In genomic region chr3:149086232-149086988, GRCh38 we compare ENCODE assay signal across 1 cellular context.
A peak's percentile ranks its signal among the peaks of the same experiment; 100 is the strongest.
TF ChIP-seq lines count a peak whose summit lies in the region.

Gene HLTF, minus strand, starts transcription at chr3:149086533. Its CDS starts 197 bp downstream, at chr3:149086336.

TF ChIP-seq in HepG2, 621 proteins besides CTCF, POLR2A, EP300 and RAD21 (continued from another document and continues in another):
- TF ChIP-seq ZBTB3 (CRISPR knock-in tag; IDR thresholded peaks at IDR 0.05; ENCODE audit: borderline replicate concordance, low read depth), result 0 out of 2 replicates have a peak, but pooled peaks have one; percentile 71
- peak; percentile 74; the same call in 1 of the 2 replicates for TF ChIP-seq ZNF503 (CRISPR knock-in tag; IDR thresholded peaks at IDR 0.05)
- no peak for TF ChIP-seq SOX6 (IDR thresholded peaks at IDR 0.05)
- TF ChIP-seq SOX6 (CRISPR knock-in tag; IDR thresholded peaks at IDR 0.05), result peak; percentile 46
- no peak for TF ChIP-seq NCOA1 (CRISPR knock-in tag; IDR thresholded peaks at IDR 0.05)
- TF ChIP-seq GTF2F1 (IDR thresholded peaks at IDR 0.05; ENCODE audit: low read length), result no peak
- TF ChIP-seq POLR2G (IDR thresholded peaks at IDR 0.05; ENCODE audit: low read depth, low read length), result peak; percentile 66
- TF ChIP-seq ZNF883 (CRISPR knock-in tag; IDR thresholded peaks at IDR 0.05; ENCODE audit: not compliant biosample characterization), result no peak
- TF ChIP-seq ZNF746 (CRISPR knock-in tag; IDR thresholded peaks at IDR 0.05), result no peak
- TF ChIP-seq POLR2AphosphoS2 (IDR thresholded peaks at IDR 0.05; ENCODE audit: low read depth, low read length), result no peak
- TF ChIP-seq NCOA5 (CRISPR knock-in tag; IDR thresholded peaks at IDR 0.05), result no peak
- TF ChIP-seq ZNF672 (CRISPR knock-in tag; IDR thresholded peaks at IDR 0.05), result no peak
- peak; percentile 84 for TF ChIP-seq ZSCAN9 (CRISPR knock-in tag; IDR thresholded peaks at IDR 0.05; ENCODE audit: borderline replicate concordance)
- TF ChIP-seq ZNF205 (CRISPR knock-in tag; IDR thresholded peaks at IDR 0.05), result peak; percentile 62; the same call in 1 of the 2 replicates
- TF ChIP-seq ZNF124 (CRISPR knock-in tag; IDR thresholded peaks at IDR 0.05), result peak; percentile 80
- TF ChIP-seq MYC (CRISPR knock-in tag; IDR thresholded peaks at IDR 0.05; ENCODE audit: borderline replicate concordance), result peak; percentile 80
- peak; percentile 68; the same call in 1 of the 2 replicates for TF ChIP-seq MXD1 (CRISPR knock-in tag; IDR thresholded peaks at IDR 0.05)
- no peak for TF ChIP-seq TRIM22 (IDR thresholded peaks at IDR 0.05)
- no peak for TF ChIP-seq ZBTB21 (CRISPR knock-in tag; IDR thresholded peaks at IDR 0.05)
- no peak for TF ChIP-seq NFE2 (CRISPR knock-in tag; IDR thresholded peaks at IDR 0.05)
- TF ChIP-seq ZNF737 (CRISPR knock-in tag; IDR thresholded peaks at IDR 0.05; ENCODE audit: borderline replicate concordance), result peak; percentile 67; the same call in 1 of the 2 replicates
- TF ChIP-seq CEBPB (IDR thresholded peaks at IDR 0.05; ENCODE audit: borderline replicate concordance, low read depth, low read length), result no peak
- TF ChIP-seq HOXA5 (CRISPR knock-in tag; IDR thresholded peaks at IDR 0.05), result peak; percentile 90
- TF ChIP-seq PAXIP1 (CRISPR knock-in tag; conservative IDR thresholded peaks at IDR 0.05), result peak; percentile 38
- peak; percentile 45; the same call in 1 of the 2 replicates for TF ChIP-seq TIGD3 (CRISPR knock-in tag; IDR thresholded peaks at IDR 0.05; ENCODE audit: borderline replicate concordance)
- TF ChIP-seq SMYD3 (CRISPR knock-in tag; IDR thresholded peaks at IDR 0.05), result peak; percentile 60; the same call in 1 of the 2 replicates
- peak; percentile 88; the same call in 1 of the 2 replicates for TF ChIP-seq BCL3 (CRISPR knock-in tag; IDR thresholded peaks at IDR 0.05)
- TF ChIP-seq YEATS2 (CRISPR knock-in tag; IDR thresholded peaks at IDR 0.05; ENCODE audit: borderline replicate concordance), result peak; percentile 94
- peak; percentile 44; the same call in 1 of the 2 replicates for TF ChIP-seq NCOA2 (CRISPR knock-in tag; IDR thresholded peaks at IDR 0.05)
- TF ChIP-seq PATZ1 (CRISPR knock-in tag; IDR thresholded peaks at IDR 0.05), result peak; percentile 71
- no peak for TF ChIP-seq HNRNPL (IDR thresholded peaks at IDR 0.05; ENCODE audit: low read depth, low read length)
- no peak for TF ChIP-seq ZNF839 (CRISPR knock-in tag; IDR thresholded peaks at IDR 0.05; ENCODE audit: borderline replicate concordance)
- TF ChIP-seq SUZ12 (IDR thresholded peaks at IDR 0.05; ENCODE audit: low read depth, low read length), result no peak
- TF ChIP-seq ZNF546 (CRISPR knock-in tag; conservative IDR thresholded peaks at IDR 0.05), result peak; percentile 41
- TF ChIP-seq ETV5 (CRISPR knock-in tag; IDR thresholded peaks at IDR 0.05; ENCODE audit: borderline replicate concordance), result 0 out of 2 replicates have a peak, but pooled peaks have one; percentile 21
- TF ChIP-seq ARNT (IDR thresholded peaks at IDR 0.05), result no peak
- TF ChIP-seq FLYWCH1 (CRISPR knock-in tag; IDR thresholded peaks at IDR 0.05), result 0 out of 2 replicates have a peak, but pooled peaks have one; percentile 54
- TF ChIP-seq HOXD1 (CRISPR knock-in tag; IDR thresholded peaks at IDR 0.05), result peak; percentile 83
- peak; percentile 83; the same call in 1 of the 2 replicates for TF ChIP-seq MYPOP (CRISPR knock-in tag; IDR thresholded peaks at IDR 0.05)
- TF ChIP-seq NFIB (CRISPR knock-in tag; IDR thresholded peaks at IDR 0.05; ENCODE audit: borderline replicate concordance), result no peak
- no peak for TF ChIP-seq KDM6A (CRISPR knock-in tag; IDR thresholded peaks at IDR 0.05; ENCODE audit: low read depth)
- TF ChIP-seq ZNF614 (CRISPR knock-in tag; IDR thresholded peaks at IDR 0.05; ENCODE audit: borderline replicate concordance), result peak; percentile 66; the same call in 1 of the 2 replicates
- TF ChIP-seq ZNF713 (CRISPR knock-in tag; IDR thresholded peaks at IDR 0.05), result no peak
- no peak for TF ChIP-seq HOXA7 (CRISPR knock-in tag; IDR thresholded peaks at IDR 0.05)
- no peak for TF ChIP-seq ZNF761 (CRISPR knock-in tag; conservative IDR thresholded peaks at IDR 0.05)
- peak; percentile 84 for TF ChIP-seq ZNF777 (CRISPR knock-in tag; IDR thresholded peaks at IDR 0.05)
- TF ChIP-seq SIX1 (CRISPR knock-in tag; IDR thresholded peaks at IDR 0.05; ENCODE audit: borderline replicate concordance), result 0 out of 2 replicates have a peak, but pooled peaks have one; percentile 26
- TF ChIP-seq RARG (CRISPR knock-in tag; IDR thresholded peaks at IDR 0.05; ENCODE audit: low read depth), result 0 out of 2 replicates have a peak, but pooled peaks have one; percentile 53
- no peak for TF ChIP-seq ZBTB8A (CRISPR knock-in tag; IDR thresholded peaks at IDR 0.05; ENCODE audit: borderline replicate concordance, low read depth)
- TF ChIP-seq E2F2 (CRISPR knock-in tag; IDR thresholded peaks at IDR 0.05; ENCODE audit: borderline replicate concordance), result peak; percentile 55; the same call in 1 of the 2 replicates
- TF ChIP-seq ZNF414 (CRISPR knock-in tag; IDR thresholded peaks at IDR 0.05), result no peak
- peak; percentile 87; the same call in 1 of the 2 replicates for TF ChIP-seq ZNF275 (CRISPR knock-in tag; IDR thresholded peaks at IDR 0.05; ENCODE audit: borderline replicate concordance)
- 0 out of 2 replicates have a peak, but pooled peaks have one; percentile 59 for TF ChIP-seq CC2D1A (CRISPR knock-in tag; IDR thresholded peaks at IDR 0.05)
